In the genomic region with DNA sequence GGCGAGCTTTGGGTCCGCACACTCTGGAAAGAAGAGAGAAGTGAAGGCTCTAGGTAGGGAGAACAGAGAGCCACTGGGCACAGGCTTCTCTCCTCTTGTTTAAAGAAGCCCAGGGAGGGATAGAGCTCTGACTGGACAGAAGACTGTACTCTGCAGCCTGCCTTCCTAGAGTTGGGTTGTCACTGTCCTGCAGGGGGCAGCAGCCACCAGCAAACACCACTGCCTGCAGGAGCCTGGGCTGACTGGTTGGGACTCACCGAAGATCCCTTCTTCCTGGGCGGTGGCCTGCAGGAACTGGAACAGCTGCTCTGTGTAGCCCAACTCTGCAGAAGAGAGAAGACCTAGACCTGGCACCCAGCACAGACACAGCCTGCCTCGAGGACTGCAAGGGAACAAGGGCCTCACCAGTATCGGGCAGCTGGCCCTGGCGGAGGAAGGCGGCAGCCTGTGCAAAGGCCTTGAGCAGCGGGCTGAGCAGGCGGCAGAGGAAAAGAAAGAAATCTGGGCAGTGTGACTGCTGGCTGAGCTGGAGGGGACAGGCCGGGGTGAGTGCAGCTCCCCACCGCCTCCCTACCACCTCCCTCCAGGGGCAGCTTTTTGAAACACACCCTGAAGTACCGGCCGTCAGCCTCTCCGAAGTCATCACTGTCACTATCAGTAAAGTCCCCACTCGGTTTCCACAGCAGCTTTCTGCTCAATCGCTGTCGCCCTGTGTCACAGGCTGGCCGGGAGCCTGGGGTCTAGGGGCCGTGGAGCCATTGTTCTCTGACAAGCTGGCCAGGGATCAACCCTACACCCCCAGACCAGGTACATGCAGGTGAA, we compare ENCODE assay signal across 8 cellular contexts. TPM values are rescaled to one million over a fixed set of nuclear protein-coding genes. Genes with fewer than 3 reads are reported as not detected.
DNase-seq lines count a peak whose midpoint lies in the region; ATAC-seq and TF ChIP-seq lines count a peak whose summit lies in the region.
"Not testable (repeated sequence)": the region's sequence is repeated elsewhere in the genome, so short reads cannot be mapped to it uniquely, and the experiment has no call there.

No MANE protein-coding gene starts in this region.

- H3K9me2 ChIP-seq in GM23248 (ENCODE audit: insufficient read depth) = not testable (repeated sequence)

- H3K4me1 ChIP-seq in GM23248 (ENCODE audit: insufficient read depth); heart left ventricle; ovary (ENCODE audit: insufficient read depth): not testable (repeated sequence)

- ATAC-seq in heart left ventricle = peak; percentile 80 to 89 (median 85)

- H4K20me1 ChIP-seq in GM23248 (ENCODE audit: insufficient read depth) = not testable (repeated sequence)

- H2AFZ ChIP-seq in GM23248 = not testable (repeated sequence)

- H3K4me2 ChIP-seq in GM23248 (ENCODE audit: unreplicated experiment) = not testable (repeated sequence)

- in situ Hi-C loops in Caki2 (cut with HindIII; ENCODE audit: low pct_unique_long_range_greater_than_20kb, low sequenced_read_pairs); brain microvascular endothelial cell (cut with HindIII; ENCODE audit: low pct_ligation_motif_present, low sequenced_read_pairs): not testable (repeated sequence)
- in situ Hi-C loops in GM23248 (cut with MboI) = loop anchor here (25.0 kb wide), 2 partner anchors 239 to 489 kb away; a partner anchor contains a TSS

- intact Hi-C loops in heart left ventricle (cut with DNase I) (loop anchor here in 2 of 10 donors (10.0 kb wide), 2 partner anchors 92 to 152 kb away; a partner anchor contains a TSS), ovary (cut with DNase I) (loop anchor here in 2 of 4 donors (10.0 kb wide), 2 partner anchors 92 to 152 kb away; a partner anchor contains a TSS)

- peak; percentile 79 for TF ChIP-seq CTCF in brain microvascular endothelial cell (IDR thresholded peaks at IDR 0.05; ENCODE audit: low read depth, low read length, missing control alignments)
- peak; percentile 75 to 85 (median 80) for TF ChIP-seq CTCF in heart left ventricle (IDR thresholded peaks at IDR 0.05)
- TF ChIP-seq CTCF in ovary (IDR thresholded peaks at IDR 0.05) = peak; percentile 51 to 65 (median 60)

- TF ChIP-seq EP300 in ovary (IDR thresholded peaks at IDR 0.05) = not testable (repeated sequence)

- H3K36me3 ChIP-seq in GM23248 (ENCODE audit: low read depth); brain microvascular endothelial cell (replicated peaks); heart left ventricle; ovary: not testable (repeated sequence)

- H3K9ac ChIP-seq in GM23248 = not testable (repeated sequence)

- H3K27me3 ChIP-seq in GM23248 (replicated peaks; ENCODE audit: insufficient read depth); brain microvascular endothelial cell (replicated peaks); heart left ventricle; ovary: not testable (repeated sequence)

- H3F3A ChIP-seq in GM23248 (ENCODE audit: insufficient read depth) = not testable (repeated sequence)

- not testable (repeated sequence) for H3K9me3 ChIP-seq in GM23248 (ENCODE audit: low read depth); heart left ventricle; ovary

- not testable (repeated sequence) for H3K79me2 ChIP-seq in GM23248 (ENCODE audit: insufficient read depth)

- TF ChIP-seq POLR2A in heart left ventricle (IDR thresholded peaks at IDR 0.05); ovary (IDR thresholded peaks at IDR 0.05): not testable (repeated sequence)

- not testable (repeated sequence) for H3K27ac ChIP-seq in GM23248, brain microvascular endothelial cell, heart left ventricle, ovary

- H3K4me3 ChIP-seq in GM23248; Jurkat, Clone E6-1 (ENCODE audit: low read length); brain microvascular endothelial cell (ENCODE audit: low read depth, low read length); heart left ventricle; ovary: not testable (repeated sequence)

- 49 to 54% methylated on average over 13 to 18 of the region's 20 CpGs for WGBS in GM23248 (ENCODE audit: low coverage in 1 of 2, low lambda C conversion rate in 2 of 2, missing lambda C conversion rate in 2 of 2), 2 experiments
- 59 to 77% (median 61%) methylated on average over 5 to 15 of the region's 20 CpGs for WGBS in heart left ventricle, 4 donors
- WGBS in ovary, 3 donors = 53 to 69% (median 57%) methylated on average over 15 to 17 of the region's 20 CpGs

- DNase-seq in Caki2 (ENCODE audit: low read depth) (peak; percentile 66), GM23248 (peak; percentile 82), brain microvascular endothelial cell (peak; percentile 79), heart left ventricle (peak; percentile 82 to 88 (median 84)), ovary (peak; percentile 72 to 87 (median 81))
- DNase-seq in Jurkat, Clone E6-1 (ENCODE audit: low read depth, low spot score) = peak; percentile 41
- DNase-seq in activated CD4-positive, alpha-beta T cell treated with anti-CD3 and anti-CD28 coated beads for 48 hours = peak; percentile 77
- DNase-seq in stimulated activated CD8-positive, alpha-beta memory T cell treated with anti-CD3 and anti-CD28 coated beads, Interleukin-7, amount 100 ng/mL, for 4 hours (ENCODE audit: low read depth in 2 of 2) = peak; percentile 13 to 50

RNA-seq across cellular contexts. Expression of a gene that starts 11.8 kb away (rescaled TPM):
- total RNA-seq in Caki2 (2014; rRNA removed; shearing (Covaris generic); ENCODE audit: low replicate concordance) = not detected in 2 replicates
- total RNA-seq in GM23248 (2014; rRNA removed; shearing (Covaris generic)) = 0.65 and 1.0 TPM in 2 replicates
- polyA plus RNA-seq in GM23248 (2016; fragmentation: Nextera tagmentation; extraction: Ambion mirVana) (0.38 and 0.71 TPM in 2 replicates), heart left ventricle (1 to 10 TPM; 2.1 to 5.6 TPM), ovary (1 to 10 TPM in 1 of 2 donors, under 1 TPM in 1; 0.50 to 2.4 TPM)
- polyA plus RNA-seq in Jurkat, Clone E6-1 (2012; ENCODE audit: insufficient read depth, insufficient read length) = 0.27 TPM
- total RNA-seq in heart left ventricle (10 to 100 TPM in 2 of 9 donors, 1 to 10 TPM in 7; 1.7 to 20.2 (median 5.5) TPM), ovary (1 to 10 TPM; 1.1 to 8.0 (median 2.0) TPM)

RNA-seq across cellular contexts. Expression of a gene that starts 31.3 kb away (rescaled TPM):
- 7.9 and 9.1 TPM in 2 replicates for total RNA-seq in Caki2 (2014; rRNA removed; shearing (Covaris generic); ENCODE audit: low replicate concordance)
- 12.2 and 22.5 TPM in 2 replicates for total RNA-seq in GM23248 (2014; rRNA removed; shearing (Covaris generic))
- polyA plus RNA-seq in GM23248 (2016; fragmentation: Nextera tagmentation; extraction: Ambion mirVana) = 10.0 and 15.4 TPM in 2 replicates
- polyA plus RNA-seq in Jurkat, Clone E6-1 (2012; ENCODE audit: insufficient read depth, insufficient read length) = 21.4 TPM
- 10 to 100 TPM in 2 of 9 donors, 1 to 10 TPM in 7; 4.5 to 17.7 (median 7.1) TPM for total RNA-seq in heart left ventricle
- 1 to 10 TPM; 1.3 to 4.0 TPM for polyA plus RNA-seq in heart left ventricle
- total RNA-seq in ovary = 10 to 100 TPM; 34.0 to 56.2 (median 42.5) TPM
- 10 to 100 TPM in 1 of 2 donors, 1 to 10 TPM in 1; 4.5 to 12.0 TPM for polyA plus RNA-seq in ovary

Comparison
In these comparisons a context has a peak if more than half of its experiments do, and no peak if none do; other contexts are left out.
1. DNase-seq: peak in every context shown above with its lines; median percentile 84 in heart left ventricle; 82 in GM23248; 81 in ovary; 79 in brain microvascular endothelial cell; 77 in activated CD4-positive, alpha-beta T cell treated with anti-CD3 and anti-CD28 coated beads for 48 hours; 66 in Caki2; 41 in Jurkat, Clone E6-1; 32 in stimulated activated CD8-positive, alpha-beta memory T cell treated with anti-CD3 and anti-CD28 coated beads, Interleukin-7, amount 100 ng/mL, for 4 hours.